In the genomic region with DNA sequence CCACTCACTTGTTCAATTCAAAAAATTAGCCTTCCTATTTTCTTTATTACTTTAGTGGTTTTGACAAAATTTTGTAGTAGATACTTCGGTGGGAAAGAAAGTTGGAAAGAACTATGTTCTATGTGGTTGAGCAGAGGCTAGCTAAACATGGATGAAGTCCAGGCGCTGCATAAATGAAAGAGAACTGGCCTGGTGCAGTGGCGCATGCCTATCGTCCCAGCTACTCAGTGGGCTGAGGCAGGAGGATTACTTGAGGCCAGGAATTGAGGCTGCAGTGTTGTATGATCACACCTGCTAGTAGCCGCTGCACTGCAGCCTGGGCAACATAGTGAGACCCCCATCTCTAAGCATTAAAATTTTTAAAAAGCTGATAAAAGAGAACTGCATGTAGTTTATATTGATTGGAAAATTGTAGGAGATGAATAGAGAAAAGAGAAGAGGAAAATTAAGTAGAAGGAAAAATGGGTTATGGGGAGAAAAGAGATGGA, we compare ENCODE assay signal across 19 cellular contexts. TPM values are rescaled to one million over a fixed set of nuclear protein-coding genes. Genes with fewer than 3 reads are reported as not detected.
DNase-seq lines count a peak whose midpoint lies in the region; ATAC-seq and TF ChIP-seq lines count a peak whose summit lies in the region.
"Had no signal": no experiment of that assay in that cellular context is flagged by ENCODE, and none has a peak within 500 bp of the region (broad histone marks: within the 10 kb centered on the region; RNA-seq: fewer than 3 reads in every experiment).

No MANE protein-coding gene starts in this region.

- no peak for ATAC-seq in activated T-helper 17 cell treated with anti-CD3 and anti-CD28 coated beads, Interleukin-2, amount 50 U/mL, for 72 hours (replicated peaks)
- no peak for ATAC-seq in naive B cell (ENCODE audit: low read depth in 2 of 2)
- no peak for ATAC-seq in GM19455 (IDR thresholded peaks at IDR 0.05; ENCODE audit: unreplicated experiment)
- ATAC-seq: HCT116 had no signal

- H3K27ac Mint-ChIP-seq in activated CD4-positive, alpha-beta T cell treated with anti-CD3 and anti-CD28 coated beads, Interleukin-2, amount 10 ng/mL, durations not matched to agents 24 days and 14 days: no peak overlapping the region
- H3K27ac Mint-ChIP-seq in CD14-positive monocyte (peak overlapping the region in 4 of 7 donors; percentile 10 to 65 (median 15)), naive B cell (peak overlapping the region; percentile 0 to 73 (median 34))
- peak overlapping the region; percentile 2 for H3K27ac Mint-ChIP-seq in activated T-helper 17 cell treated with anti-CD3 and anti-CD28 coated beads, Interleukin-2, amount 50 U/mL, for 72 hours

- H3K27me3 Mint-ChIP-seq in activated CD4-positive, alpha-beta T cell treated with anti-CD3 and anti-CD28 coated beads, Interleukin-2, amount 10 ng/mL, durations not matched to agents 24 days and 14 days: no peaks in the 10 kb centered on the region
- peaks cover 0 to 1% (median 0%) of the 10 kb centered on the region in 3 donors for H3K27me3 Mint-ChIP-seq in CD14-positive monocyte (ENCODE audit: low read depth in 3 of 3)
- no peaks in the 10 kb centered on the region for H3K27me3 Mint-ChIP-seq in activated T-helper 17 cell treated with anti-CD3 and anti-CD28 coated beads, Interleukin-2, amount 50 U/mL, for 72 hours
- no peaks in the 10 kb centered on the region for H3K27me3 Mint-ChIP-seq in naive B cell
- H3K27me3 Mint-ChIP-seq: CD8-positive, alpha-beta memory T cell had no signal

- H3K4me3 ChIP-seq in colonic mucosa: no peak overlapping the region
- H3K4me3 ChIP-seq: Peyer's patch had no signal

- no peak overlapping the region for H3K4me3 Mint-ChIP-seq in activated CD4-positive, alpha-beta T cell treated with anti-CD3 and anti-CD28 coated beads, Interleukin-2, amount 10 ng/mL, durations not matched to agents 24 days and 14 days
- H3K4me3 Mint-ChIP-seq in CD14-positive monocyte: no peak overlapping the region
- H3K4me3 Mint-ChIP-seq in activated T-helper 17 cell treated with anti-CD3 and anti-CD28 coated beads, Interleukin-2, amount 50 U/mL, for 72 hours: no peak overlapping the region
- H3K4me3 Mint-ChIP-seq in naive B cell: no peak overlapping the region
- H3K4me3 Mint-ChIP-seq: CD8-positive, alpha-beta memory T cell had no signal

- peaks cover 56% of the 10 kb centered on the region for H3K36me3 Mint-ChIP-seq in activated CD4-positive, alpha-beta T cell treated with anti-CD3 and anti-CD28 coated beads, Interleukin-2, amount 10 ng/mL, durations not matched to agents 24 days and 14 days (ENCODE audit: low read depth)
- peaks cover 72 to 90% of the 10 kb centered on the region in 2 donors for H3K36me3 Mint-ChIP-seq in CD14-positive monocyte
- H3K36me3 Mint-ChIP-seq in activated T-helper 17 cell treated with anti-CD3 and anti-CD28 coated beads, Interleukin-2, amount 50 U/mL, for 72 hours (ENCODE audit: low read depth): peaks cover 93% of the 10 kb centered on the region
- peaks cover 29 to 34% of the 10 kb centered on the region in 2 donors for H3K36me3 Mint-ChIP-seq in naive B cell

- intact Hi-C loops in activated CD4-positive, alpha-beta T cell treated with anti-CD3 and anti-CD28 coated beads, Interleukin-2, amount 10 ng/mL, durations not matched to agents 24 days and 14 days (cut with micrococcal nuclease): no loop called here
- intact Hi-C loops in CD14-positive monocyte (cut with micrococcal nuclease) (no loop called here), colonic mucosa (cut with DNase I) (no loop called here)

- peaks cover 5% of the 10 kb centered on the region for H3K36me3 ChIP-seq in colonic mucosa

- no peak overlapping the region for H3K27ac ChIP-seq in colonic mucosa
- H3K27ac ChIP-seq: Peyer's patch had no signal

- H3K4me1 ChIP-seq in colonic mucosa: no peaks in the 10 kb centered on the region
- H3K4me1 ChIP-seq: BE2C, Peyer's patch had no signal

- no peaks in the 10 kb centered on the region for H3K9me3 ChIP-seq in colonic mucosa
- H3K9me3 ChIP-seq: BE2C, Peyer's patch had no signal

- H3K27me3 ChIP-seq in colonic mucosa: no peaks in the 10 kb centered on the region
- H3K27me3 ChIP-seq: BE2C, Peyer's patch had no signal

- H3K9me3 Mint-ChIP-seq in activated CD4-positive, alpha-beta T cell treated with anti-CD3 and anti-CD28 coated beads, Interleukin-2, amount 10 ng/mL, durations not matched to agents 24 days and 14 days: no peaks in the 10 kb centered on the region
- H3K9me3 Mint-ChIP-seq in CD14-positive monocyte (no peaks in the 10 kb centered on the region), naive B cell (no peaks in the 10 kb centered on the region)
- no peaks in the 10 kb centered on the region for H3K9me3 Mint-ChIP-seq in activated T-helper 17 cell treated with anti-CD3 and anti-CD28 coated beads, Interleukin-2, amount 50 U/mL, for 72 hours
- H3K9me3 Mint-ChIP-seq: CD8-positive, alpha-beta memory T cell had no signal

- TF ChIP-seq CTCF in CD14-positive monocyte (IDR thresholded peaks at IDR 0.05) (no peak), colonic mucosa (IDR thresholded peaks at IDR 0.05) (no peak)

- no peak overlapping the region for H3K9ac ChIP-seq in colonic mucosa (ENCODE audit: low read depth in 2 of 2, low read length in 2 of 2)

- DNase-seq in activated CD4-positive, alpha-beta T cell treated with anti-CD3 and anti-CD28 coated beads, Interleukin-2, amount 10 ng/mL, durations not matched to agents 24 days and 14 days: peak; percentile 34
- no peak for DNase-seq in activated CD4-positive, alpha-beta T cell treated with anti-CD3 and anti-CD28 coated beads for 1 hour
- DNase-seq in CD14-positive monocyte (ENCODE audit: low spot score) (no peak), naive B cell (no peak), colonic mucosa (no peak)
- no peak for DNase-seq in stimulated activated CD4-positive, alpha-beta T cell treated with anti-CD3 and anti-CD28 coated beads, Interleukin-2, amount 100 ng/mL, for 48 hours
- DNase-seq: 8988T; BE2C; CD8-positive, alpha-beta memory T cell; GOT3; NCI-H1105 treated with DMSO at 0.1 percent for 48 hours; NCI-H1694; NCI-H748 treated with DMSO at 0.1 percent for 48 hours; NK-92 treated with Interleukin-12 subunit alpha and Interleukin-12 subunit beta, amount 100 ng/mL, for 24 hours; Peyer's patch; Right ventricle myocardium superior had no signal

- peaks cover 4% of the 10 kb centered on the region for H3K4me1 Mint-ChIP-seq in activated CD4-positive, alpha-beta T cell treated with anti-CD3 and anti-CD28 coated beads, Interleukin-2, amount 10 ng/mL, durations not matched to agents 24 days and 14 days
- H3K4me1 Mint-ChIP-seq in CD14-positive monocyte: no peaks in the 10 kb centered on the region
- H3K4me1 Mint-ChIP-seq in activated T-helper 17 cell treated with anti-CD3 and anti-CD28 coated beads, Interleukin-2, amount 50 U/mL, for 72 hours: peaks cover 5% of the 10 kb centered on the region
- H3K4me1 Mint-ChIP-seq in naive B cell: peaks cover 18 to 36% (median 29%) of the 10 kb centered on the region in 3 donors

RNA-seq across cellular contexts. Expression of a gene that starts 21.0 kb away (rescaled TPM):
- 19.0 and 24.0 TPM in 2 replicates for total RNA-seq in activated CD4-positive, alpha-beta T cell treated with anti-CD3 and anti-CD28 coated beads, Interleukin-2, amount 10 ng/mL, durations not matched to agents 24 days and 14 days
- 10 to 100 TPM; 56.2 to 95.3 TPM for polyA plus RNA-seq in CD14-positive monocyte
- 10 to 100 TPM; 38.5 to 38.8 TPM for total RNA-seq in activated T-helper 17 cell treated with anti-CD3 and anti-CD28 coated beads, Interleukin-2, amount 50 U/mL, for 72 hours
- 100 to 1,000 TPM in 5 of 6 donors, 10 to 100 TPM in 1; 99.7 to 142 (median 126) TPM for polyA plus RNA-seq in naive B cell (ENCODE audit: low read depth in 6 of 6)
- 10 to 100 TPM; 32.3 to 62.2 TPM for total RNA-seq in colonic mucosa

RNA-seq across cellular contexts. Expression of a gene that starts 57.4 kb away (rescaled TPM):
- total RNA-seq in activated CD4-positive, alpha-beta T cell treated with anti-CD3 and anti-CD28 coated beads, Interleukin-2, amount 10 ng/mL, durations not matched to agents 24 days and 14 days: 8.5 and 9.9 TPM in 2 replicates
- polyA plus RNA-seq in CD14-positive monocyte (100 to 1,000 TPM; 204 to 324 TPM), naive B cell (ENCODE audit: low read depth in 6 of 6) (100 to 1,000 TPM; 120 to 177 (median 144) TPM)
- total RNA-seq in activated T-helper 17 cell treated with anti-CD3 and anti-CD28 coated beads, Interleukin-2, amount 50 U/mL, for 72 hours: 1 to 10 TPM; 5.8 to 8.5 TPM
- 100 to 1,000 TPM in 1 of 2 donors, 10 to 100 TPM in 1; 53.7 to 128 TPM for total RNA-seq in colonic mucosa
